ENCODE assay signal across 3 cellular contexts in the genomic region with DNA sequence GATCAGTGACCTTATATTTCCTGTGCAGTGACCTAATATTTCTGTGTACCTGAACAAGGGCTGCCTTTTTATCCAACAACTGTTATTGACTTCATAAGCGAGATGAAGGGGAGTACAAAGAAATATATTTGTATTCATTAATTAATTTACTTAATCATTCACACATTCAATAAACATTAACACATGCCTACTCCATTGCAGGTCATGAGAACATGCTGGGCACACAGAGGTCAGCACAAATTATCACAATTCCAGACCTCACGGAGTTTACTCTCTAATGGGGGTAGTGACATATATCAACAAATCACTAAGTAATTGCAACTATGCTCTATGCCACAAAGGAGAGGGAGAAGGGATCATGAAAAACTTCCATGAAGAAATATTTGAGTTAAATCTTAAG.
"Had no signal": no experiment of that assay in that cellular context is flagged by ENCODE, and none has a peak within 500 bp of the region (broad histone marks: within the 10 kb centered on the region; RNA-seq: fewer than 3 reads in every experiment).

No MANE protein-coding gene starts in this region.

- H3K4me3 ChIP-seq: GM12878 had no signal

- DNase-seq: GDM1, GF-D8 had no signal

- ATAC-seq: GM12878 had no signal
